Comparison of ENCODE assay signal across 13 cellular contexts in genomic region chr17:9237661-9238301, GRCh38.
DNase-seq lines count a peak whose midpoint lies in the region; ATAC-seq and TF ChIP-seq lines count a peak whose summit lies in the region.
"Had no signal": no experiment of that assay in that cellular context is flagged by ENCODE, and none has a peak within 500 bp of the region (broad histone marks: within the 10 kb centered on the region; RNA-seq: fewer than 3 reads in every experiment).

No MANE protein-coding gene starts in this region.

- DNase-seq in Ammon's horn (ENCODE audit: low spot score), result peak; percentile 31
- DNase-seq in MV-4-11 (lab: John Stamatoyannopoulos, UW), result peak; percentile 42
- no peak for DNase-seq in T-helper 17 cell
- no peak for DNase-seq in Caco-2
- DNase-seq: activated gamma-delta T cell, Kasumi-1, SJCRH30 had no signal

- no peak overlapping the region for H3K4me2 ChIP-seq in neural cell (ENCODE audit: low read length)

- H3K4me3 ChIP-seq in duodenal mucosa (ENCODE audit: low read depth in 1 of 2, low read length in 2 of 2), result no peak overlapping the region
- H3K4me3 ChIP-seq in neural cell (ENCODE audit: low read length), result peak overlapping the region; percentile 45
- no peak overlapping the region for H3K4me3 ChIP-seq in Caco-2 (ENCODE audit: low read depth, low read length)
- H3K4me3 ChIP-seq: dorsolateral prefrontal cortex, SJCRH30 had no signal

- H4K20me1 ChIP-seq in neural cell (ENCODE audit: insufficient read depth), result no peaks in the 10 kb centered on the region

- H3K4me1 Mint-ChIP-seq in T-helper 17 cell, result peaks cover 12% of the 10 kb centered on the region
- H3K4me1 Mint-ChIP-seq in Caco-2 (ENCODE audit: low read depth, unreplicated experiment), result no peaks in the 10 kb centered on the region

- BruUV-seq in Caco-2 (replicated peaks; lab: Mats Ljungman, UMichigan), result no TSS peak

- H3K9ac ChIP-seq in duodenal mucosa (ENCODE audit: low read depth in 1 of 2, low read length in 2 of 2), result no peak overlapping the region
- H3K9ac ChIP-seq in neural cell (ENCODE audit: low read length), result peak overlapping the region; percentile 38

- no peak overlapping the region for H3K27ac Mint-ChIP-seq in T-helper 17 cell
- H3K27ac Mint-ChIP-seq in Caco-2 (ENCODE audit: unreplicated experiment), result no peak overlapping the region
- H3K27ac Mint-ChIP-seq: memory B cell had no signal

- ATAC-seq in T-helper 17 cell, result no peak
- ATAC-seq in HG02623 (IDR thresholded peaks at IDR 0.05; ENCODE audit: unreplicated experiment), result no peak
- ATAC-seq in HG02763 (IDR thresholded peaks at IDR 0.05; ENCODE audit: unreplicated experiment), result no peak

- H3K27me3 ChIP-seq in duodenal mucosa (ENCODE audit: control insufficient read depth in 1 of 2, insufficient read depth in 2 of 2, low read length in 2 of 2) (no peaks in the 10 kb centered on the region), neural cell (ENCODE audit: insufficient read depth, low read depth, low read length) (no peaks in the 10 kb centered on the region), Caco-2 (replicated peaks; ENCODE audit: control insufficient read depth, insufficient read depth, low read length) (no peaks in the 10 kb centered on the region)
- H3K27me3 ChIP-seq: dorsolateral prefrontal cortex, SJCRH30 had no signal

- POLR2A ChIA-PET in Caco-2 (lab: Charles Lee), result no interaction called here

- no peaks in the 10 kb centered on the region for H3K79me2 ChIP-seq in neural cell (replicated peaks; ENCODE audit: insufficient read depth, low read length)

- H3K9me3 ChIP-seq in duodenal mucosa (ENCODE audit: control insufficient read depth in 1 of 2, low read length in 2 of 2), result no peaks in the 10 kb centered on the region
- no peaks in the 10 kb centered on the region for H3K9me3 ChIP-seq in neural cell (ENCODE audit: low read length)
- no peaks in the 10 kb centered on the region for H3K9me3 ChIP-seq in T-helper 17 cell (ENCODE audit: control insufficient read depth, low read length, poor library complexity, severe bottlenecking)
- no peaks in the 10 kb centered on the region for H3K9me3 ChIP-seq in Caco-2
- H3K9me3 ChIP-seq: SJCRH30 had no signal

- TF ChIP-seq EP300 in neural cell (conservative IDR thresholded peaks at IDR 0.05; ENCODE audit: poor library complexity, severe bottlenecking), result peak; percentile 75

- TF ChIP-seq CTCF in neural cell (IDR thresholded peaks at IDR 0.05; ENCODE audit: poor library complexity, severe bottlenecking), result no peak
- TF ChIP-seq CTCF in Caco-2 (IDR thresholded peaks at IDR 0.05; ENCODE audit: insufficient read depth in 1 of 2, low read depth in 1 of 2, low read length in 1 of 2, severe bottlenecking in 1 of 2, unreplicated experiment in 1 of 2), result no peak

- H3K36me3 Mint-ChIP-seq in T-helper 17 cell (ENCODE audit: low read depth), result no peaks in the 10 kb centered on the region
- no peaks in the 10 kb centered on the region for H3K36me3 Mint-ChIP-seq in Caco-2 (ENCODE audit: insufficient read depth, unreplicated experiment)
- H3K36me3 Mint-ChIP-seq: memory B cell had no signal

- H3K9me3 Mint-ChIP-seq in Caco-2 (ENCODE audit: unreplicated experiment), result no peaks in the 10 kb centered on the region
- H3K9me3 Mint-ChIP-seq: memory B cell had no signal

- H3K27ac ChIP-seq in duodenal mucosa (ENCODE audit: low read depth, low read length) (peak overlapping the region; percentile 10), neural cell (ENCODE audit: low read length) (peak overlapping the region; percentile 49)
- H3K27ac ChIP-seq: dorsolateral prefrontal cortex, SJCRH30 had no signal

- H3K4me1 ChIP-seq in duodenal mucosa (ENCODE audit: control insufficient read depth in 1 of 2, insufficient read depth in 2 of 2, low read length in 2 of 2), result peaks cover 19 to 35% of the 10 kb centered on the region in 2 donors
- no peaks in the 10 kb centered on the region for H3K4me1 ChIP-seq in Caco-2

- H3K27me3 Mint-ChIP-seq in T-helper 17 cell (no peaks in the 10 kb centered on the region), Caco-2 (ENCODE audit: insufficient read depth, unreplicated experiment) (no peaks in the 10 kb centered on the region)

- intact Hi-C loops in Caco-2 (cut with micrococcal nuclease; ENCODE audit: unreplicated experiment), result no loop called here

- peak; percentile 18 for TF ChIP-seq RAD21 in neural cell (conservative IDR thresholded peaks at IDR 0.05)

- no peaks in the 10 kb centered on the region for H3K9me2 ChIP-seq in neural cell (ENCODE audit: insufficient read depth, low read length)

- H3F3A ChIP-seq in neural cell (ENCODE audit: insufficient read depth, low read length, poor library complexity, severe bottlenecking), result no peaks in the 10 kb centered on the region

- H3K36me3 ChIP-seq in duodenal mucosa (ENCODE audit: control insufficient read depth in 1 of 2, insufficient read depth in 2 of 2, low read length in 2 of 2) (no peaks in the 10 kb centered on the region), neural cell (ENCODE audit: insufficient read depth, low read length) (no peaks in the 10 kb centered on the region), Caco-2 (ENCODE audit: control insufficient read depth, insufficient read depth, low read length) (no peaks in the 10 kb centered on the region)
- H3K36me3 ChIP-seq: SJCRH30 had no signal

- H3K4me3 Mint-ChIP-seq in T-helper 17 cell (no peak overlapping the region), Caco-2 (ENCODE audit: unreplicated experiment) (no peak overlapping the region)
- H3K4me3 Mint-ChIP-seq: memory B cell had no signal

- CTCF ChIA-PET in Caco-2 (lab: Charles Lee), result no interaction called here

- no peak overlapping the region for H2AFZ ChIP-seq in neural cell (ENCODE audit: low read depth, low read length)

TF ChIP-seq in neural cell, 6 proteins besides CTCF, POLR2A, EP300 and RAD21:
- TF ChIP-seq TAF1 (IDR thresholded peaks at IDR 0.05; ENCODE audit: low read depth), result no peak
- TF ChIP-seq EZH2 (IDR thresholded peaks at IDR 0.05; ENCODE audit: borderline replicate concordance, insufficient read depth, low read length, poor library complexity, severe bottlenecking), result no peak
- no peak for TF ChIP-seq SMC3 (conservative IDR thresholded peaks at IDR 0.05; ENCODE audit: poor library complexity)
- TF ChIP-seq MXI1 (conservative IDR thresholded peaks at IDR 0.05; ENCODE audit: poor library complexity, severe bottlenecking), result no peak
- TF ChIP-seq POLR2AphosphoS5 (IDR thresholded peaks at IDR 0.05), result no peak
- TF ChIP-seq, protein P1, sequence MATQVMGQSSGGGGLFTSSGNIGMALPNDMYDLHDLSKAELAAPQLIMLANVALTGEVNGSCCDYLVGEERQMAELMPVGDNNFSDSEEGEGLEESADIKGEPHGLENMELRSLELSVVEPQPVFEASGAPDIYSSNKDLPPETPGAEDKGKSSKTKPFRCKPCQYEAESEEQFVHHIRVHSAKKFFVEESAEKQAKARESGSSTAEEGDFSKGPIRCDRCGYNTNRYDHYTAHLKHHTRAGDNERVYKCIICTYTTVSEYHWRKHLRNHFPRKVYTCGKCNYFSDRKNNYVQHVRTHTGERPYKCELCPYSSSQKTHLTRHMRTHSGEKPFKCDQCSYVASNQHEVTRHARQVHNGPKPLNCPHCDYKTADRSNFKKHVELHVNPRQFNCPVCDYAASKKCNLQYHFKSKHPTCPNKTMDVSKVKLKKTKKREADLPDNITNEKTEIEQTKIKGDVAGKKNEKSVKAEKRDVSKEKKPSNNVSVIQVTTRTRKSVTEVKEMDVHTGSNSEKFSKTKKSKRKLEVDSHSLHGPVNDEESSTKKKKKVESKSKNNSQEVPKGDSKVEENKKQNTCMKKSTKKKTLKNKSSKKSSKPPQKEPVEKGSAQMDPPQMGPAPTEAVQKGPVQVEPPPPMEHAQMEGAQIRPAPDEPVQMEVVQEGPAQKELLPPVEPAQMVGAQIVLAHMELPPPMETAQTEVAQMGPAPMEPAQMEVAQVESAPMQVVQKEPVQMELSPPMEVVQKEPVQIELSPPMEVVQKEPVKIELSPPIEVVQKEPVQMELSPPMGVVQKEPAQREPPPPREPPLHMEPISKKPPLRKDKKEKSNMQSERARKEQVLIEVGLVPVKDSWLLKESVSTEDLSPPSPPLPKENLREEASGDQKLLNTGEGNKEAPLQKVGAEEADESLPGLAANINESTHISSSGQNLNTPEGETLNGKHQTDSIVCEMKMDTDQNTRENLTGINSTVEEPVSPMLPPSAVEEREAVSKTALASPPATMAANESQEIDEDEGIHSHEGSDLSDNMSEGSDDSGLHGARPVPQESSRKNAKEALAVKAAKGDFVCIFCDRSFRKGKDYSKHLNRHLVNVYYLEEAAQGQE (IDR thresholded peaks at IDR 0.05; ENCODE audit: borderline replicate concordance), result no peak

Comparison
In these comparisons a context has a peak if more than half of its experiments do, and no peak if none do; other contexts are left out.
1. DNase-seq: peak in Ammon's horn (single experiment) and MV-4-11 (single experiment); none in T-helper 17 cell (0 of 3) and Caco-2 (0 of 2).